Comparison of ENCODE assay signal across 1 cellular context in the genomic region with DNA sequence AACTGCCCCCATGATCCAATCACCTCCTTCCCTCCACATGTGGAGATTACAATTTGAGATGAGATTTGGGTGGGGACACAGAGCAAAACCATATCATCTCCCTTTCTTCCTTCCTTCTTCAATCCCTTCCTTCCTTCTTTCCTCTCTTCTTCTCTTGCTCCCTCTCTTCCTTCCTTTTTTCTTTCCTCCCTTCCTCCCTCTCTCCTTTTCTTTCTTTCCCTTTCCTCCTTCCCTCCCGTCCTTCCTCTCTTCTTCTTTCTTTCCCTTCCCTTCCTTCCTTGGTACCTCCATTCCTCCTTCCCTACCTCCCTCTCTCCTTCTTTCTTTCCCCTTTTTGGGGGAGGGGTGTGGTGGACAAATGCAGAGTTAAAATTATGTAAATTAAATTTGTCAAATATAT.
A peak's percentile ranks its signal among the peaks of the same experiment; 100 is the strongest.
TF ChIP-seq lines count a peak whose summit lies in the region.

No MANE protein-coding gene starts in this region.

TF ChIP-seq in HEK293, 187 proteins besides CTCF, POLR2A, EP300 and RAD21 (continued from another document):
- TF ChIP-seq, protein P1, sequence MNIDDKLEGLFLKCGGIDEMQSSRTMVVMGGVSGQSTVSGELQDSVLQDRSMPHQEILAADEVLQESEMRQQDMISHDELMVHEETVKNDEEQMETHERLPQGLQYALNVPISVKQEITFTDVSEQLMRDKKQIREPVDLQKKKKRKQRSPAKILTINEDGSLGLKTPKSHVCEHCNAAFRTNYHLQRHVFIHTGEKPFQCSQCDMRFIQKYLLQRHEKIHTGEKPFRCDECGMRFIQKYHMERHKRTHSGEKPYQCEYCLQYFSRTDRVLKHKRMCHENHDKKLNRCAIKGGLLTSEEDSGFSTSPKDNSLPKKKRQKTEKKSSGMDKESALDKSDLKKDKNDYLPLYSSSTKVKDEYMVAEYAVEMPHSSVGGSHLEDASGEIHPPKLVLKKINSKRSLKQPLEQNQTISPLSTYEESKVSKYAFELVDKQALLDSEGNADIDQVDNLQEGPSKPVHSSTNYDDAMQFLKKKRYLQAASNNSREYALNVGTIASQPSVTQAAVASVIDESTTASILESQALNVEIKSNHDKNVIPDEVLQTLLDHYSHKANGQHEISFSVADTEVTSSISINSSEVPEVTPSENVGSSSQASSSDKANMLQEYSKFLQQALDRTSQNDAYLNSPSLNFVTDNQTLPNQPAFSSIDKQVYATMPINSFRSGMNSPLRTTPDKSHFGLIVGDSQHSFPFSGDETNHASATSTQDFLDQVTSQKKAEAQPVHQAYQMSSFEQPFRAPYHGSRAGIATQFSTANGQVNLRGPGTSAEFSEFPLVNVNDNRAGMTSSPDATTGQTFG (tag by site-specific recombination; IDR thresholded peaks at IDR 0.05; ENCODE audit: borderline replicate concordance), result 0 out of 2 replicates have a peak, but pooled peaks have one; percentile 60
- no peak for TF ChIP-seq ZNF37A (tag by site-specific recombination; IDR thresholded peaks at IDR 0.05)
- peak; percentile 87 for TF ChIP-seq ZNF776 (tag by site-specific recombination; IDR thresholded peaks at IDR 0.05; ENCODE audit: borderline replicate concordance)
- TF ChIP-seq ZNF426 (tag by site-specific recombination; IDR thresholded peaks at IDR 0.05), result no peak
- no peak for TF ChIP-seq ZNF561 (tag by site-specific recombination; IDR thresholded peaks at IDR 0.05; ENCODE audit: borderline replicate concordance)
- no peak for TF ChIP-seq OSR2 (tag by site-specific recombination; IDR thresholded peaks at IDR 0.05)
- TF ChIP-seq ZNF350 (tag by site-specific recombination; IDR thresholded peaks at IDR 0.05), result no peak
- TF ChIP-seq ZNF660 (tag by site-specific recombination; IDR thresholded peaks at IDR 0.05), result no peak
- TF ChIP-seq ZNF501 (tag by site-specific recombination; IDR thresholded peaks at IDR 0.05), result no peak
- TF ChIP-seq ZNF544 (tag by site-specific recombination; IDR thresholded peaks at IDR 0.05), result 0 out of 2 replicates have a peak, but pooled peaks have one; percentile 56
- TF ChIP-seq, protein P2, sequence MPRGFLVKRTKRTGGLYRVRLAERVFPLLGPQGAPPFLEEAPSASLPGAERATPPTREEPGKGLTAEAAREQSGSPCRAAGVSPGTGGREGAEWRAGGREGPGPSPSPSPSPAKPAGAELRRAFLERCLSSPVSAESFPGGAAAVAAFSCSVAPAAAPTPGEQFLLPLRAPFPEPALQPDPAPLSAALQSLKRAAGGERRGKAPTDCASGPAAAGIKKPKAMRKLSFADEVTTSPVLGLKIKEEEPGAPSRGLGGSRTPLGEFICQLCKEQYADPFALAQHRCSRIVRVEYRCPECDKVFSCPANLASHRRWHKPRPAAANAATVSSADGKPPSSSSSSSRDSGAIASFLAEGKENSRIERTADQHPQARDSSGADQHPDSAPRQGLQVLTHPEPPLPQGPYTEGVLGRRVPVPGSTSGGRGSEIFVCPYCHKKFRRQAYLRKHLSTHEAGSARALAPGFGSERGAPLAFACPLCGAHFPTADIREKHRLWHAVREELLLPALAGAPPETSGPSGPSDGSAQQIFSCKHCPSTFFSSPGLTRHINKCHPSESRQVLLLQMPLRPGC (tag by site-specific recombination; IDR thresholded peaks at IDR 0.05), result no peak
- TF ChIP-seq, protein P3, sequence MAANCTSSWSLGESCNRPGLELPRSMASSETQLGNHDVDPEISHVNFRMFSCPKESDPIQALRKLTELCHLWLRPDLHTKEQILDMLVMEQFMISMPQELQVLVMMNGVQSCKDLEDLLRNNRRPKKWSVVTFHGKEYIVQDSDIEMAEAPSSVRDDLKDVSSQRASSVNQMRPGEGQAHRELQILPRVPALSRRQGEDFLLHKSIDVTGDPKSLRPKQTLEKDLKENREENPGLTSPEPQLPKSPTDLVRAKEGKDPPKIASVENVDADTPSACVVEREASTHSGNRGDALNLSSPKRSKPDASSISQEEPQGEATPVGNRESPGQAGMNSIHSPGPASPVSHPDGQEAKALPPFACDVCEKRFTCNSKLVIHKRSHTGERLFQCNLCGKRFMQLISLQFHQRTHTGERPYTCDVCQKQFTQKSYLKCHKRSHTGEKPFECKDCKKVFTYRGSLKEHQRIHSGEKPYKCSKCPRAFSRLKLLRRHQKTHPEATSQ (tag by site-specific recombination; IDR thresholded peaks at IDR 0.05), result peak; percentile 75; the same call in 1 of the 2 replicates
- TF ChIP-seq ZNF184 (tag by site-specific recombination; IDR thresholded peaks at IDR 0.05), result no peak
- peak; percentile 93 for TF ChIP-seq ZNF366 (tag by site-specific recombination; conservative IDR thresholded peaks at IDR 0.05)
- TF ChIP-seq ZNF560 (tag by site-specific recombination; IDR thresholded peaks at IDR 0.05; ENCODE audit: borderline replicate concordance), result no peak
- 0 out of 2 replicates have a peak, but pooled peaks have one; percentile 35 for TF ChIP-seq ZNF624 (tag by site-specific recombination; IDR thresholded peaks at IDR 0.05)
- TF ChIP-seq, protein P4, sequence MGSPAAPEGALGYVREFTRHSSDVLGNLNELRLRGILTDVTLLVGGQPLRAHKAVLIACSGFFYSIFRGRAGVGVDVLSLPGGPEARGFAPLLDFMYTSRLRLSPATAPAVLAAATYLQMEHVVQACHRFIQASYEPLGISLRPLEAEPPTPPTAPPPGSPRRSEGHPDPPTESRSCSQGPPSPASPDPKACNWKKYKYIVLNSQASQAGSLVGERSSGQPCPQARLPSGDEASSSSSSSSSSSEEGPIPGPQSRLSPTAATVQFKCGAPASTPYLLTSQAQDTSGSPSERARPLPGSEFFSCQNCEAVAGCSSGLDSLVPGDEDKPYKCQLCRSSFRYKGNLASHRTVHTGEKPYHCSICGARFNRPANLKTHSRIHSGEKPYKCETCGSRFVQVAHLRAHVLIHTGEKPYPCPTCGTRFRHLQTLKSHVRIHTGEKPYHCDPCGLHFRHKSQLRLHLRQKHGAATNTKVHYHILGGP (tag by site-specific recombination; IDR thresholded peaks at IDR 0.05), result 0 out of 2 replicates have a peak, but pooled peaks have one; percentile 32
- TF ChIP-seq ZNF175 (tag by site-specific recombination; IDR thresholded peaks at IDR 0.05), result 0 out of 2 replicates have a peak, but pooled peaks have one; percentile 39
- no peak for TF ChIP-seq ZBTB1 (tag by site-specific recombination; IDR thresholded peaks at IDR 0.05)
- TF ChIP-seq ZNF664 (tag by site-specific recombination; IDR thresholded peaks at IDR 0.05), result no peak
- TF ChIP-seq ZNF626 (tag by site-specific recombination; IDR thresholded peaks at IDR 0.05), result no peak
- TF ChIP-seq ZNF777 (tag by site-specific recombination; IDR thresholded peaks at IDR 0.05; ENCODE audit: borderline replicate concordance), result peak; percentile 69
- TF ChIP-seq ZNF768 (tag by site-specific recombination; IDR thresholded peaks at IDR 0.05), result no peak
- TF ChIP-seq ZFHX2 (tag by site-specific recombination; conservative IDR thresholded peaks at IDR 0.05), result no peak
- no peak for TF ChIP-seq ZNF549 (tag by site-specific recombination; IDR thresholded peaks at IDR 0.05)
- TF ChIP-seq, protein P5, sequence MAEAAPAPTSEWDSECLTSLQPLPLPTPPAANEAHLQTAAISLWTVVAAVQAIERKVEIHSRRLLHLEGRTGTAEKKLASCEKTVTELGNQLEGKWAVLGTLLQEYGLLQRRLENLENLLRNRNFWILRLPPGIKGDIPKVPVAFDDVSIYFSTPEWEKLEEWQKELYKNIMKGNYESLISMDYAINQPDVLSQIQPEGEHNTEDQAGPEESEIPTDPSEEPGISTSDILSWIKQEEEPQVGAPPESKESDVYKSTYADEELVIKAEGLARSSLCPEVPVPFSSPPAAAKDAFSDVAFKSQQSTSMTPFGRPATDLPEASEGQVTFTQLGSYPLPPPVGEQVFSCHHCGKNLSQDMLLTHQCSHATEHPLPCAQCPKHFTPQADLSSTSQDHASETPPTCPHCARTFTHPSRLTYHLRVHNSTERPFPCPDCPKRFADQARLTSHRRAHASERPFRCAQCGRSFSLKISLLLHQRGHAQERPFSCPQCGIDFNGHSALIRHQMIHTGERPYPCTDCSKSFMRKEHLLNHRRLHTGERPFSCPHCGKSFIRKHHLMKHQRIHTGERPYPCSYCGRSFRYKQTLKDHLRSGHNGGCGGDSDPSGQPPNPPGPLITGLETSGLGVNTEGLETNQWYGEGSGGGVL (tag by site-specific recombination; IDR thresholded peaks at IDR 0.05), result 0 out of 2 replicates have a peak, but pooled peaks have one; percentile 12
- no peak for TF ChIP-seq KLF9 (tag by site-specific recombination; IDR thresholded peaks at IDR 0.05; ENCODE audit: low read depth)
